In genomic region chr1:145956776-145957442, GRCh38 we compare ENCODE assay signal across 8 cellular contexts. TPM values are rescaled to one million over a fixed set of nuclear protein-coding genes. Genes with fewer than 3 reads are reported as not detected.
A peak's percentile ranks its signal among the peaks of the same experiment; 100 is the strongest.
DNase-seq lines count a peak whose midpoint lies in the region; ATAC-seq and TF ChIP-seq lines count a peak whose summit lies in the region.

No MANE protein-coding gene starts in this region.

- peak in 1 of 4 donors; percentile 23 for TF ChIP-seq POLR2A in upper lobe of left lung (IDR thresholded peaks at IDR 0.05)

- H3K27ac Mint-ChIP-seq in memory B cell: peak overlapping the region; percentile 90

- in situ Hi-C loops in G401 (cut with HindIII; ENCODE audit: low sequenced_read_pairs): no loop called here

- peak overlapping the region; percentile 76 for H2AFZ ChIP-seq in MM.1S (ENCODE audit: low read length)

- H4K20me1 ChIP-seq in BLaER1 treated with 17β-estradiol and CSF1 and Interleukin-3, amounts not matched to agents 10 nM and 100 nM: no peaks in the 10 kb centered on the region; a peak in 2 of 22 replicates
- no peaks in the 10 kb centered on the region for H4K20me1 ChIP-seq in MM.1S (ENCODE audit: insufficient read depth, low read length)

- H3K9me2 ChIP-seq in MM.1S (replicated peaks; ENCODE audit: insufficient read depth, low read length): no peaks in the 10 kb centered on the region

- H3K9ac ChIP-seq in BLaER1 treated with 17β-estradiol and CSF1 and Interleukin-3, amounts not matched to agents 10 nM and 100 nM: peak overlapping the region; percentile 74 to 87 (median 83)
- H3K9ac ChIP-seq in MM.1S (ENCODE audit: low read length): peak overlapping the region; percentile 20; the same call in 1 of the 2 replicates

- TF ChIP-seq CTCF in MM.1S (IDR thresholded peaks at IDR 0.05; ENCODE audit: low read length) (no peak), upper lobe of left lung (IDR thresholded peaks at IDR 0.05) (no peak)

- peak overlapping the region; percentile 86 to 100 (median 97) for H3K4me2 ChIP-seq in BLaER1 treated with 17β-estradiol and CSF1 and Interleukin-3, amounts not matched to agents 10 nM and 100 nM
- peak overlapping the region; percentile 78 for H3K4me2 ChIP-seq in MM.1S (ENCODE audit: low read depth, low read length)

- no peaks in the 10 kb centered on the region for H3K79me2 ChIP-seq in MM.1S (ENCODE audit: low read length)

- H3K27ac ChIP-seq in BLaER1 treated with 17β-estradiol and CSF1 and Interleukin-3, amounts not matched to agents 10 nM and 100 nM: peak overlapping the region; percentile 36 to 84 (median 78); a peak in 21 of 22 replicates
- H3K27ac ChIP-seq in MM.1S (ENCODE audit: low read length): no peak overlapping the region
- H3K27ac ChIP-seq in upper lobe of left lung: peak overlapping the region; percentile 89 to 99 (median 93)

- H3K36me3 Mint-ChIP-seq in memory B cell: peaks cover 4% of the 10 kb centered on the region

- no peak for ATAC-seq in memory B cell (ENCODE audit: low read depth)
- ATAC-seq in upper lobe of left lung (ENCODE audit: low FRiP score in 2 of 2): no peak

- 16 to 32% methylated on average over 3 of the region's 3 CpGs for WGBS in upper lobe of left lung, 2 donors

- peaks cover 53% of the 10 kb centered on the region for H3K4me1 Mint-ChIP-seq in memory B cell

- TF ChIP-seq EP300 in upper lobe of left lung (IDR thresholded peaks at IDR 0.05): no peak

- peak overlapping the region; percentile 93 for H3K4me3 Mint-ChIP-seq in memory B cell

- H3F3A ChIP-seq in MM.1S (ENCODE audit: insufficient read depth, low read length): peaks cover 9% of the 10 kb centered on the region; the same call in 1 of the 2 replicates

- peak overlapping the region; percentile 54 to 80 (median 72) for H3K4me3 ChIP-seq in BLaER1 treated with 17β-estradiol and CSF1 and Interleukin-3, amounts not matched to agents 10 nM and 100 nM
- H3K4me3 ChIP-seq in MM.1S (ENCODE audit: low read length) (peak overlapping the region; percentile 63), upper lobe of left lung (peak overlapping the region; percentile 34 to 89 (median 82))

- H3K4me1 ChIP-seq in BLaER1 treated with 17β-estradiol and CSF1 and Interleukin-3, amounts not matched to agents 10 nM and 100 nM: peaks cover 56 to 66% (median 60%) of the 10 kb centered on the region in 10 experiments
- H3K4me1 ChIP-seq in MM.1S (ENCODE audit: low read length): peaks cover 29% of the 10 kb centered on the region
- H3K4me1 ChIP-seq in upper lobe of left lung: peaks cover 41 to 78% (median 47%) of the 10 kb centered on the region in 4 donors

- no peaks in the 10 kb centered on the region for H3K9me3 Mint-ChIP-seq in memory B cell

- H3K36me3 ChIP-seq in BLaER1 treated with 17β-estradiol and CSF1 and Interleukin-3, amounts not matched to agents 10 nM and 100 nM: peaks cover 0 to 13% (median 4%) of the 10 kb centered on the region in 11 experiments; a peak in 7 of 22 replicates
- H3K36me3 ChIP-seq in MM.1S (replicated peaks; ENCODE audit: insufficient read depth, low read length) (no peaks in the 10 kb centered on the region), upper lobe of left lung (peaks cover 0 to 6% (median 0%) of the 10 kb centered on the region in 4 donors)

- H3K27me3 ChIP-seq in BLaER1 treated with 17β-estradiol and CSF1 and Interleukin-3, amounts not matched to agents 10 nM and 100 nM: peaks cover 6 to 12% (median 11%) of the 10 kb centered on the region in 11 experiments; a peak in 21 of 22 replicates
- peaks cover 45% of the 10 kb centered on the region for H3K27me3 ChIP-seq in MM.1S (replicated peaks; ENCODE audit: insufficient read depth, low read length)
- no peaks in the 10 kb centered on the region for H3K27me3 ChIP-seq in upper lobe of left lung

- DNase-seq in MM.1S (no peak), cerebellar cortex (ENCODE audit: low spot score) (peak; percentile 31), memory B cell (ENCODE audit: low spot score in 2 of 2) (no peak), upper lobe of left lung (no peak), G401 (ENCODE audit: low spot score) (no peak), T1000 (lab: John Stamatoyannopoulos, UW) (no peak)
- DNase-seq in activated CD4-positive, alpha-beta T cell treated with anti-CD3 and anti-CD28 coated beads for 1 hour: no peak

- no peaks in the 10 kb centered on the region for H3K27me3 Mint-ChIP-seq in memory B cell

- no peaks in the 10 kb centered on the region for H3K9me3 ChIP-seq in BLaER1 treated with 17β-estradiol and CSF1 and Interleukin-3, amounts not matched to agents 10 nM and 100 nM (replicated peaks in 1 of 11)
- H3K9me3 ChIP-seq in MM.1S (replicated peaks; ENCODE audit: insufficient read depth, low read length) (no peaks in the 10 kb centered on the region), upper lobe of left lung (no peaks in the 10 kb centered on the region)

RNA-seq across cellular contexts. Expression of gene LIX1L, which starts 0.9 kb away (rescaled TPM):
- total RNA-seq in upper lobe of left lung: 10 to 100 TPM in 5 of 6 donors, 1 to 10 TPM in 1; 5.2 to 35.6 (median 16.5) TPM
- 31.7 and 32.1 TPM in 2 replicates for total RNA-seq in G401 (2014; rRNA removed; shearing (Covaris generic))

RNA-seq across cellular contexts. Expression of gene ANKRD34A, which starts 7.5 kb away (rescaled TPM):
- 1 to 10 TPM in 2 of 6 donors, under 1 TPM in 4; 0.30 to 2.6 (median 0.73) TPM for total RNA-seq in upper lobe of left lung
- total RNA-seq in G401 (2014; rRNA removed; shearing (Covaris generic)): 2.5 and 16.1 TPM in 2 replicates

RNA-seq across cellular contexts. Expression of gene POLR3GL, which starts 7.6 kb away (rescaled TPM):
- 10 to 100 TPM; 18.7 to 25.7 (median 22.5) TPM for total RNA-seq in upper lobe of left lung
- 13.4 and 13.5 TPM in 2 replicates for total RNA-seq in G401 (2014; rRNA removed; shearing (Covaris generic))

RNA-seq across cellular contexts. Expression of gene RBM8A, which starts 29.6 kb away (rescaled TPM):
- total RNA-seq in upper lobe of left lung: 100 to 1,000 TPM in 3 of 6 donors, 10 to 100 TPM in 3; 30.1 to 144 (median 101) TPM
- total RNA-seq in G401 (2014; rRNA removed; shearing (Covaris generic)): 86.0 and 117 TPM in 2 replicates

RNA-seq across cellular contexts. Expression of gene PEX11B, which starts 38.4 kb away (rescaled TPM):
- total RNA-seq in upper lobe of left lung: 10 to 100 TPM; 15.2 to 29.5 (median 26.9) TPM
- total RNA-seq in G401 (2014; rRNA removed; shearing (Covaris generic)): 18.2 and 31.9 TPM in 2 replicates
